In the genomic region with DNA sequence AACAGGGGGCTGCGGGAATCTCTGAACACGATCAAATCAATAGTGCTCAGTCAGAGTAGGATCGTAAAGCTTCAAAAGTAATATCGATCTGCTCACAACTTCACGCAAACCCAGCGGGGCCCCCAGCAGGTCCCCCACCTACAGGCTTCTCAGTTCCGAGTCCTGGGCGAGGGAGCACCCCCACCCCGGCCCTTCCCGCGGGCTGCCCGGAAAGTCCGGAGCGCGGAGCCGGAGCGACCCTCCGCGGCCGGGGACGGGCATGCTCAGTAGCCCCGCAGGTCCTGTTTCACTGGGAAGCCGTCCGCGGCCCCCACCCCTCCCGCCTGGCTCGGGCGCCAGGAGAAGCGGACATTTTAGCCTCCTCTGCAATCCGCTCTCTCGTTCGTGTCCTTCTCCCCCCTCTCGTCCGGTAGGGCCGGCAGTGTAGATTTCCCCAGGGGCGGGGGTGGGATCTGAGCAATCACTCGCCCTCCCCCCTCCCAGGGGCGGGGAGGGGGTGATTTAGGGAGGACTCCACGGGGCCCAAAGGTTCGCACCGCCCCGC, we compare ENCODE assay signal across 8 cellular contexts. TPM values are rescaled to one million over a fixed set of nuclear protein-coding genes. Genes with fewer than 3 reads are reported as not detected.
DNase-seq lines count a peak whose midpoint lies in the region; TF ChIP-seq lines count a peak whose summit lies in the region.

No MANE protein-coding gene starts in this region.

- BruUV-seq in MCF 10A (replicated peaks; lab: Mats Ljungman, UMichigan) = no TSS peak

- peaks cover 5% of the 10 kb centered on the region for H3K4me1 Mint-ChIP-seq in MCF 10A (ENCODE audit: insufficient read depth, unreplicated experiment)

- H3K27ac Mint-ChIP-seq in MCF 10A (ENCODE audit: low read depth, unreplicated experiment) = peak overlapping the region; percentile 91

- POLR2A ChIA-PET in MCF 10A (lab: Yijun Ruan, JAX) = interaction anchor here (0.5 to 3.6 kb wide), 24 partner anchors 8 to 365 kb away, joined by 3 to 28 read pairs (median 5); partner anchors contain the start of gene ACTR2

- peak overlapping the region; percentile 57 for H3K4me3 ChIP-seq in HFF-Myc (replicated peaks; ENCODE audit: low read depth, low read length)
- peak overlapping the region; percentile 62 for H3K4me3 ChIP-seq in iPS-11a (ENCODE audit: low read depth, low read length)

- intact Hi-C loops in MCF 10A (cut with micrococcal nuclease) = loop anchor here (1.0 to 5.0 kb wide), 6 partner anchors 53 to 170 kb away; no protein-coding TSS in a partner anchor

- H3K9me3 Mint-ChIP-seq in MCF 10A (ENCODE audit: unreplicated experiment) = no peaks in the 10 kb centered on the region

- TF ChIP-seq CTCF in HFF-Myc (IDR thresholded peaks at IDR 0.05; ENCODE audit: low read depth, low read length, missing control alignments) (no peak), MCF 10A (IDR thresholded peaks at IDR 0.05; ENCODE audit: unreplicated experiment) (no peak)

- peak overlapping the region; percentile 83 for H3K4me3 Mint-ChIP-seq in MCF 10A (ENCODE audit: unreplicated experiment)

- no peaks in the 10 kb centered on the region for H3K36me3 Mint-ChIP-seq in MCF 10A (ENCODE audit: insufficient read depth, unreplicated experiment)

- no peaks in the 10 kb centered on the region for H3K27me3 Mint-ChIP-seq in MCF 10A (ENCODE audit: insufficient read depth, unreplicated experiment)

- DNase-seq in Daoy (ENCODE audit: low read depth) (peak; percentile 88), HFF-Myc (ENCODE audit: extremely low read depth, low read depth) (no peak), NCI-H1436 treated with DMSO at 0.1 percent for 48 hours (lab: John Stamatoyannopoulos, UW) (peak; percentile 47), T-helper 2 cell (peak in 3 of 5 experiments; percentile 10 to 29 (median 27)), MCF 10A (ENCODE audit: unreplicated experiment) (peak; percentile 79), retina (peak; percentile 94)
- DNase-seq in effector CD8-positive, alpha-beta T cell (lab: John Stamatoyannopoulos, UW) = no peak

- CTCF ChIA-PET in MCF 10A (lab: Yijun Ruan, JAX) = interaction anchor here (0.7 to 2.4 kb wide), 2 partner anchors 53 to 154 kb away, joined by 3 to 8 read pairs; no protein-coding TSS in a partner anchor

RNA-seq across cellular contexts. Expression of gene SPRED2, which starts 3.3 kb away (rescaled TPM):
- total RNA-seq in Daoy (2014; rRNA removed; shearing (Covaris generic)) = 5.4 and 6.9 TPM in 2 replicates
- 38.1 and 38.6 TPM in 2 replicates for total RNA-seq in MCF 10A (2022)

Comparison
In these comparisons a context has a peak if more than half of its experiments do, and no peak if none do; other contexts are left out.
1. DNase-seq: peak in Daoy (single experiment), NCI-H1436 treated with DMSO at 0.1 percent for 48 hours (single experiment), T-helper 2 cell (3 of 5), MCF 10A (single experiment) and retina (single experiment); none in HFF-Myc (single experiment) and effector CD8-positive, alpha-beta T cell (single experiment).